ENCODE assay signal across 1 cellular context in the genomic region with DNA sequence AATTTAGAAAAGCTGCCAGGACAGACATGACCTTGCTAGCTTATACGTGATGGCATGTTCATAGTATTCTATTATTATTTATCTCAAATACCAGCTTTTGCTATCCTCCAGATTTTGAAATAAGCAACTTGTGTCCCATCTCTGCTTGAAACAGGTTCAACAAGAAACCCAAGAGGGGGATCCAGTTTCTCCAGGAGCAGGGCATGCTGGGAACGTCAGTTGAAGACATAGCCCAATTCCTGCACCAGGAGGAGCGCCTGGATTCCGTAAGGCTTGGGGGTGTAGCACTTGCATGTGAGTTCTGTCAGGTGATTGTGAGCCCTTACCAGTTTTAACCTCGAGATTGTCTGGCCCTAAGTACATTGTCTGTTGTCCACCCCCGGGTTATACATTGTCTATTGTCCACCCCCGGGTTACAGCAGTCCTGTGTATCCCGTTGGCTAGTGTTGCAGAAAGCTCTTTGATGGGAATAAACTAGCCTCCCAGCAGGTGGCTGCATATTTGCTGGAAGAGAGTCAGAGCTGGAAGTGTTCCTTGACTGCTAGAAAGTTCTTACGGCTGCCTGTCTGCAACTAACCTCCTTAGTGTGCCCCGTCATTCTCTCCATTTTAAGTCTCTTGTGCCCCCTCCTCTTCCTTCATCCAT.
TF ChIP-seq lines count a peak whose summit lies in the region.

No MANE protein-coding gene starts in this region.

TF ChIP-seq in HepG2, 621 proteins besides CTCF, POLR2A, EP300 and RAD21:
- TF ChIP-seq ZNF572 (CRISPR knock-in tag; IDR thresholded peaks at IDR 0.05), result no peak
- no peak for TF ChIP-seq RNF2 (conservative IDR thresholded peaks at IDR 0.05; ENCODE audit: low read depth)
- no peak for TF ChIP-seq ATF7 (IDR thresholded peaks at IDR 0.05)
- TF ChIP-seq ATF7 (CRISPR knock-in tag; IDR thresholded peaks at IDR 0.05), result no peak
- no peak for TF ChIP-seq AGO2 (optimal IDR thresholded peaks at IDR 0.05; ENCODE audit: low read depth, low read length)
